Comparison of ENCODE assay signal across 8 cellular contexts in the genomic region with DNA sequence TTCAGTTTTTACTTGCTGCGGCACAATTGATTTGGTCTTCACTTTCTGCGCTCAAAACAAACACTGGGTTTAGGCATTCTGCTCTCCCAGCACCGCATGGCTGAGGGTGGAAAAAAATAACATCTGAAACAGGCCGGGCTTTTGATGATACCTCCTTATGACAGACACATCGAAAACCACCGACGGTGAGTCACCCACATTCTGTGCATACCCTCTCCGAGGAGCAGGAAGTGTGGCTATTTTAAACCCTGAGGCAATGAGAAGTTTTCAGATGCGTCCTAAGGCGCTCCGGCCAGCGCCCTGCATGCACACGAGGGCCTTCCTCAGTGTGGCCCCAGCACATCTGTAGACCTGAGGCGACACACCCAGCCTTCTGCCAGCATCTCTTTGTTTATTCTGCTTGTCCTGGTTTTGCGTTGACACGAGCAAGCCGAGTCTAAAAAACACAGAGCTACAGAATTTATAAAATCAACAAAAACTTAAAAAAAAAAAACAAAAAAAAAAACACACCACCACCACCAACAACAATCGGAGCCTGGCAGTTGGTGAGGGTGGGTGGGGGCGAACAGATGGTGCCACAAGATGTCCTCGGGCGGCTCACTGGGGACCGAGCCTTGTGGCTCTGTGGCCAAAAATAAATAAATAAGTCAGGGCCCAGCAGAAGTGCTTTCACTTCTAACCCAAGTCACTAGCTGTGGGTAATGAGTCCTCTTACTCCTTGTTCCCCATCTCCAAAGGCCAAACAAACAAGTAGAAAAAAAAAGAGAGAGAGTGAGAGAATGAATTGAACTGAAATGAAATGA.
A peak's percentile ranks its signal among the peaks of the same experiment; 100 is the strongest.
DNase-seq lines count a peak whose midpoint lies in the region; ATAC-seq and TF ChIP-seq lines count a peak whose summit lies in the region.

No MANE protein-coding gene starts in this region.

- H3K4me1 Mint-ChIP-seq in mesothelial cell of epicardium: peaks cover 48% of the 10 kb centered on the region

- H3K27me3 Mint-ChIP-seq in mesothelial cell of epicardium (ENCODE audit: low read depth): no peaks in the 10 kb centered on the region

- ATAC-seq in GM18502 (IDR thresholded peaks at IDR 0.05; ENCODE audit: poor library complexity, unreplicated experiment): peak; percentile 86
- peak; percentile 87 for ATAC-seq in HG02759 (IDR thresholded peaks at IDR 0.05; ENCODE audit: unreplicated experiment)

- peaks cover 1% of the 10 kb centered on the region for H3K36me3 Mint-ChIP-seq in mesothelial cell of epicardium

- H3K9me3 Mint-ChIP-seq in mesothelial cell of epicardium: peaks cover 3% of the 10 kb centered on the region

- H3K27ac Mint-ChIP-seq in mesothelial cell of epicardium: peak overlapping the region; percentile 88

- peak; percentile 59 for DNase-seq in NCI-H2107 (lab: John Stamatoyannopoulos, UW)
- DNase-seq in activated CD4-positive, alpha-beta T cell treated with anti-CD3 and anti-CD28 coated beads, Interleukin-2, amount 50 U/mL, for 1 hour: peak; percentile 81
- DNase-seq in dermis microvascular lymphatic vessel endothelial cell (ENCODE audit: low read depth in 2 of 2): peak; percentile 14 to 95
- DNase-seq in mesothelial cell of epicardium (ENCODE audit: low spot score in 2 of 2, unreplicated experiment in 2 of 2): peak in 1 of 2 experiments; percentile 55
- DNase-seq in stimulated activated CD8-positive, alpha-beta memory T cell treated with anti-CD3 and anti-CD28 coated beads, Interleukin-4, amount 100 ng/mL, for 48 hours: peak; percentile 91
- no peak for DNase-seq in NCI-H345 (lab: John Stamatoyannopoulos, UW)

- H3K4me3 Mint-ChIP-seq in mesothelial cell of epicardium: no peak overlapping the region

- TF ChIP-seq CTCF in mesothelial cell of epicardium (IDR thresholded peaks at IDR 0.05; ENCODE audit: unreplicated experiment): no peak
